8 cellular contexts compared by ENCODE assay signal in genomic region chrY:3002685-3003509, GRCh38.
DNase-seq lines count a peak whose midpoint lies in the region; ATAC-seq and TF ChIP-seq lines count a peak whose summit lies in the region.

No MANE protein-coding gene starts in this region.

- peak overlapping the region in 1 of 2 donors; percentile 93 for H3K9ac ChIP-seq in liver (ENCODE audit: low read depth in 1 of 2, low read length in 2 of 2)

- H3K36me3 Mint-ChIP-seq in CD8-positive, alpha-beta T cell: peaks cover 11% of the 10 kb centered on the region
- H3K36me3 Mint-ChIP-seq in activated CD4-positive, alpha-beta memory T cell treated with anti-CD3 and anti-CD28 coated beads, Interleukin-2, amount 10 ng/mL, durations not matched to agents 7 days and 5 days (ENCODE audit: low read depth): peaks cover 19% of the 10 kb centered on the region

- peaks cover 71% of the 10 kb centered on the region for H3K4me1 Mint-ChIP-seq in CD8-positive, alpha-beta T cell (ENCODE audit: low read depth)
- H3K4me1 Mint-ChIP-seq in activated CD4-positive, alpha-beta memory T cell treated with anti-CD3 and anti-CD28 coated beads, Interleukin-2, amount 10 ng/mL, durations not matched to agents 7 days and 5 days: peaks cover 48% of the 10 kb centered on the region

- peak overlapping the region; percentile 93 for H3K4me3 Mint-ChIP-seq in CD8-positive, alpha-beta T cell
- H3K4me3 Mint-ChIP-seq in activated CD4-positive, alpha-beta memory T cell treated with anti-CD3 and anti-CD28 coated beads, Interleukin-2, amount 10 ng/mL, durations not matched to agents 7 days and 5 days: peak overlapping the region; percentile 84

- DNase-seq in CD8-positive, alpha-beta T cell: peak in 2 of 7 experiments; percentile 4 to 13
- peak; percentile 37 for DNase-seq in activated CD4-positive, alpha-beta memory T cell treated with anti-CD3 and anti-CD28 coated beads, Interleukin-2, amount 10 ng/mL, durations not matched to agents 7 days and 5 days
- DNase-seq in NCI-H187 treated with DMSO at 0.1 percent for 48 hours (lab: John Stamatoyannopoulos, UW) (no peak), putamen (ENCODE audit: low spot score) (no peak)

- CTCF ChIA-PET in CD8-positive, alpha-beta T cell (lab: Charles Lee): interaction anchor here (1.9 kb wide), 1 partner anchor 66 kb away, joined by 5 read pairs; no protein-coding TSS in a partner anchor
- CTCF ChIA-PET in activated CD4-positive, alpha-beta memory T cell treated with anti-CD3 and anti-CD28 coated beads, Interleukin-2, amount 10 ng/mL, durations not matched to agents 7 days and 5 days (lab: Charles Lee): interaction anchor here (2.8 kb wide), 1 partner anchor 66 kb away, joined by 8 read pairs; no protein-coding TSS in a partner anchor

- TF ChIP-seq RAD21 in liver (IDR thresholded peaks at IDR 0.05): no peak

- H3K9me3 Mint-ChIP-seq in CD8-positive, alpha-beta T cell: no peaks in the 10 kb centered on the region
- no peaks in the 10 kb centered on the region for H3K9me3 Mint-ChIP-seq in activated CD4-positive, alpha-beta memory T cell treated with anti-CD3 and anti-CD28 coated beads, Interleukin-2, amount 10 ng/mL, durations not matched to agents 7 days and 5 days

- ATAC-seq in CD8-positive, alpha-beta T cell: peak; percentile 27
- ATAC-seq in HG02884 (IDR thresholded peaks at IDR 0.05; ENCODE audit: unreplicated experiment): peak; percentile 35
- no peak for ATAC-seq in HG03097 (IDR thresholded peaks at IDR 0.05; ENCODE audit: low FRiP score, unreplicated experiment)
- ATAC-seq in GM19023 (IDR thresholded peaks at IDR 0.05; ENCODE audit: unreplicated experiment): no peak

- under 1% methylated on average over 15 of the region's 15 CpGs for WGBS in liver

- no peaks in the 10 kb centered on the region for H3K27me3 Mint-ChIP-seq in CD8-positive, alpha-beta T cell (ENCODE audit: low read depth)
- no peaks in the 10 kb centered on the region for H3K27me3 Mint-ChIP-seq in activated CD4-positive, alpha-beta memory T cell treated with anti-CD3 and anti-CD28 coated beads, Interleukin-2, amount 10 ng/mL, durations not matched to agents 7 days and 5 days

- POLR2A ChIA-PET in CD8-positive, alpha-beta T cell (lab: Charles Lee): interaction anchor here (0.6 to 1.2 kb wide), 3 partner anchors 33 to 68 kb away, joined by 3 to 5 read pairs (median 4); partner anchors contain the start of gene ZFY
- POLR2A ChIA-PET in activated CD4-positive, alpha-beta memory T cell treated with anti-CD3 and anti-CD28 coated beads, Interleukin-2, amount 10 ng/mL, durations not matched to agents 7 days and 5 days (lab: Charles Lee): interaction anchor here (0.5 to 3.5 kb wide), 6 partner anchors 15 to 160 kb away, joined by 3 to 23 read pairs (median 4); partner anchors contain the start of gene ZFY

- H3K36me3 ChIP-seq in CD8-positive, alpha-beta T cell (ENCODE audit: insufficient read depth, low read length): no peaks in the 10 kb centered on the region
- no peaks in the 10 kb centered on the region for H3K36me3 ChIP-seq in liver (ENCODE audit: control insufficient read depth in 4 of 4, insufficient read depth in 3 of 4, low read depth in 1 of 4, low read length in 3 of 4)

- intact Hi-C loops in CD8-positive, alpha-beta T cell (cut with DNase I, micrococcal nuclease): loop anchor here (2.0 to 5.0 kb wide), 3 partner anchors 66 to 161 kb away; partner anchors contain the start of genes RPS4Y1 (in 2 of the 2) and ZFY (in 1 of the 2)

- peak overlapping the region; percentile 82 for H3K27ac ChIP-seq in CD8-positive, alpha-beta T cell (ENCODE audit: low read depth, low read length)
- H3K27ac ChIP-seq in liver (ENCODE audit: low read depth in 1 of 2, low read length in 2 of 2): peak overlapping the region in 1 of 2 donors; percentile 75

- no peak for TF ChIP-seq CTCF in CD8-positive, alpha-beta T cell (IDR thresholded peaks at IDR 0.05)
- TF ChIP-seq CTCF in liver (IDR thresholded peaks at IDR 0.05; ENCODE audit: low read depth, low read length, missing input control): no peak

- H3K27me3 ChIP-seq in CD8-positive, alpha-beta T cell (ENCODE audit: insufficient read depth, low read length): no peaks in the 10 kb centered on the region
- H3K27me3 ChIP-seq in liver (ENCODE audit: control insufficient read depth in 4 of 4, insufficient read depth in 4 of 4, low read length in 3 of 4): no peaks in the 10 kb centered on the region

- no peaks in the 10 kb centered on the region for H3K9me3 ChIP-seq in CD8-positive, alpha-beta T cell (ENCODE audit: low read length)
- H3K9me3 ChIP-seq in liver (ENCODE audit: control insufficient read depth in 4 of 4, low read length in 3 of 4): no peaks in the 10 kb centered on the region

- H3K4me3 ChIP-seq in CD8-positive, alpha-beta T cell (ENCODE audit: low read depth, low read length): peak overlapping the region; percentile 90
- H3K4me3 ChIP-seq in liver (ENCODE audit: low read depth in 1 of 3, low read length in 3 of 3): peak overlapping the region in 2 of 3 donors; percentile 37 to 54

- H3K4me1 ChIP-seq in CD8-positive, alpha-beta T cell (ENCODE audit: insufficient read depth, low read length): peaks cover 44% of the 10 kb centered on the region
- H3K4me1 ChIP-seq in liver (ENCODE audit: control insufficient read depth in 4 of 4, insufficient read depth in 4 of 4, low read length in 3 of 4): peaks cover 0 to 3% (median 0%) of the 10 kb centered on the region in 4 donors

- peak overlapping the region; percentile 98 for H3K27ac Mint-ChIP-seq in CD8-positive, alpha-beta T cell
- H3K27ac Mint-ChIP-seq in activated CD4-positive, alpha-beta memory T cell treated with anti-CD3 and anti-CD28 coated beads, Interleukin-2, amount 10 ng/mL, durations not matched to agents 7 days and 5 days: peak overlapping the region; percentile 95

TF ChIP-seq in liver, 16 proteins besides CTCF, POLR2A, EP300 and RAD21:
- TF ChIP-seq SP1 (IDR thresholded peaks at IDR 0.05) (no peak), HNF4A (conservative IDR thresholded peaks at IDR 0.05) (no peak), HNF4G (IDR thresholded peaks at IDR 0.05) (no peak), FOXA1 (IDR thresholded peaks at IDR 0.05) (no peak), TAF1 (conservative IDR thresholded peaks at IDR 0.05) (no peak), EGR1 (IDR thresholded peaks at IDR 0.05; ENCODE audit: low read depth in 2 of 2) (no peak), GABPA (IDR thresholded peaks at IDR 0.05 in 1 of 2, conservative IDR thresholded peaks at IDR 0.05 in 1 of 2) (no peak)
- TF ChIP-seq, protein P1, sequence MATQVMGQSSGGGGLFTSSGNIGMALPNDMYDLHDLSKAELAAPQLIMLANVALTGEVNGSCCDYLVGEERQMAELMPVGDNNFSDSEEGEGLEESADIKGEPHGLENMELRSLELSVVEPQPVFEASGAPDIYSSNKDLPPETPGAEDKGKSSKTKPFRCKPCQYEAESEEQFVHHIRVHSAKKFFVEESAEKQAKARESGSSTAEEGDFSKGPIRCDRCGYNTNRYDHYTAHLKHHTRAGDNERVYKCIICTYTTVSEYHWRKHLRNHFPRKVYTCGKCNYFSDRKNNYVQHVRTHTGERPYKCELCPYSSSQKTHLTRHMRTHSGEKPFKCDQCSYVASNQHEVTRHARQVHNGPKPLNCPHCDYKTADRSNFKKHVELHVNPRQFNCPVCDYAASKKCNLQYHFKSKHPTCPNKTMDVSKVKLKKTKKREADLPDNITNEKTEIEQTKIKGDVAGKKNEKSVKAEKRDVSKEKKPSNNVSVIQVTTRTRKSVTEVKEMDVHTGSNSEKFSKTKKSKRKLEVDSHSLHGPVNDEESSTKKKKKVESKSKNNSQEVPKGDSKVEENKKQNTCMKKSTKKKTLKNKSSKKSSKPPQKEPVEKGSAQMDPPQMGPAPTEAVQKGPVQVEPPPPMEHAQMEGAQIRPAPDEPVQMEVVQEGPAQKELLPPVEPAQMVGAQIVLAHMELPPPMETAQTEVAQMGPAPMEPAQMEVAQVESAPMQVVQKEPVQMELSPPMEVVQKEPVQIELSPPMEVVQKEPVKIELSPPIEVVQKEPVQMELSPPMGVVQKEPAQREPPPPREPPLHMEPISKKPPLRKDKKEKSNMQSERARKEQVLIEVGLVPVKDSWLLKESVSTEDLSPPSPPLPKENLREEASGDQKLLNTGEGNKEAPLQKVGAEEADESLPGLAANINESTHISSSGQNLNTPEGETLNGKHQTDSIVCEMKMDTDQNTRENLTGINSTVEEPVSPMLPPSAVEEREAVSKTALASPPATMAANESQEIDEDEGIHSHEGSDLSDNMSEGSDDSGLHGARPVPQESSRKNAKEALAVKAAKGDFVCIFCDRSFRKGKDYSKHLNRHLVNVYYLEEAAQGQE (IDR thresholded peaks at IDR 0.05): no peak
TF ChIP-seq in liver: peak in this region for 0.

Comparison
In these comparisons a context has a peak if more than half of its experiments do, and no peak if none do; other contexts are left out.
1. ATAC-seq: peak in CD8-positive, alpha-beta T cell (single experiment) and HG02884 (single experiment); none in HG03097 (single experiment) and GM19023 (single experiment).